Comparison of ENCODE assay signal across 16 cellular contexts in genomic region chr6:149900620-149901443, GRCh38. TPM values are rescaled to one million over a fixed set of nuclear protein-coding genes. Genes with fewer than 3 reads are reported as not detected.
"Had no signal": no experiment of that assay in that cellular context is flagged by ENCODE, and none has a peak within 500 bp of the region (broad histone marks: within the 10 kb centered on the region; RNA-seq: fewer than 3 reads in every experiment).

No MANE protein-coding gene starts in this region.

- H3K27me3 ChIP-seq: adrenal gland, gastroesophageal sphincter, hepatocyte, upper lobe of left lung had no signal

- H3K9me3 ChIP-seq: adrenal gland, gastroesophageal sphincter, mucosa of descending colon, upper lobe of left lung had no signal

- DNase-seq: activated CD4-positive, alpha-beta T cell treated with anti-CD3 and anti-CD28 coated beads for 48 hours; activated CD8-positive, alpha-beta T cell treated with anti-CD3 and anti-CD28 coated beads, Interleukin-2, amount 10 ng/mL, durations not matched to agents 7 days and 5 days; activated naive CD4-positive, alpha-beta T cell treated with anti-CD3 and anti-CD28 coated beads, Interleukin-2, amount 10 ng/mL, durations not matched to agents 7 days and 5 days; cerebellar nuclear complex; kidney glomerular epithelial cell; mucosa of descending colon; naive thymus-derived CD8-positive, alpha-beta T cell; SIG-M5; stimulated activated CD4-positive, alpha-beta T cell treated with anti-CD3 and anti-CD28 coated beads, Interleukin-2, amount 100 ng/mL, for 24 hours; stimulated activated naive CD4-positive, alpha-beta T cell treated with Interleukin-2 at 50 U/mL for 16 hours; T-helper 9 cell had no signal

- H3K4me3 ChIP-seq: adrenal gland, gastroesophageal sphincter, hepatocyte, lung, mucosa of descending colon, upper lobe of left lung had no signal

- H3K36me3 ChIP-seq: adrenal gland, gastroesophageal sphincter, upper lobe of left lung had no signal

- H3K27ac ChIP-seq: adrenal gland, gastroesophageal sphincter, hepatocyte, upper lobe of left lung had no signal

- ATAC-seq: activated CD8-positive, alpha-beta T cell treated with anti-CD3 and anti-CD28 coated beads, Interleukin-2, amount 10 ng/mL, durations not matched to agents 7 days and 5 days; gastroesophageal sphincter; mucosa of descending colon; naive thymus-derived CD8-positive, alpha-beta T cell had no signal

RNA-seq across cellular contexts. Expression of gene RAET1E, which starts 2.9 kb away (rescaled TPM):
- total RNA-seq: activated CD8-positive, alpha-beta T cell treated with anti-CD3 and anti-CD28 coated beads, Interleukin-2, amount 10 ng/mL, durations not matched to agents 7 days and 5 days; hepatocyte; naive thymus-derived CD8-positive, alpha-beta T cell had no signal

RNA-seq across cellular contexts. Expression of gene RAET1G, which starts 22.1 kb away (rescaled TPM):
- total RNA-seq: activated CD8-positive, alpha-beta T cell treated with anti-CD3 and anti-CD28 coated beads, Interleukin-2, amount 10 ng/mL, durations not matched to agents 7 days and 5 days; naive thymus-derived CD8-positive, alpha-beta T cell had no signal

RNA-seq across cellular contexts. Expression of gene ULBP2, which starts 41.0 kb away (rescaled TPM):
- total RNA-seq: naive thymus-derived CD8-positive, alpha-beta T cell had no signal
